Comparison of ENCODE assay signal across 8 cellular contexts in genomic region chr5:90940227-90940995, GRCh38.
A peak's percentile ranks its signal among the peaks of the same experiment; 100 is the strongest.
DNase-seq lines count a peak whose midpoint lies in the region; ATAC-seq, FAIRE-seq and TF ChIP-seq lines count a peak whose summit lies in the region.

No MANE protein-coding gene starts in this region.

- peak overlapping the region; percentile 46 for H2BK5ac ChIP-seq in IMR-90 (ENCODE audit: low read depth, low read length, poor library complexity, severe bottlenecking)

- in situ Hi-C loops in IMR-90 (cut with MboI; ENCODE audit: low sequenced_read_pairs) = no loop called here

- H3K14ac ChIP-seq in IMR-90 (replicated peaks; ENCODE audit: low read depth, low read length) = no peak overlapping the region

- peak overlapping the region; percentile 19 to 73; a peak in 3 of 4 replicates for H4K8ac ChIP-seq in IMR-90 (ENCODE audit: low read depth in 2 of 2, low read length in 2 of 2)

- no CpG with 5 or more reads among the region's 1 CpG for WGBS in IMR-90 (ENCODE audit: extremely low coverage in 2 of 2, insufficient read length in 1 of 2), 2 experiments
- WGBS in smooth muscle cell (ENCODE audit: low lambda C conversion rate) = 0% methylated on average over 1 of the region's 1 CpG

- H4K5ac ChIP-seq in IMR-90 (ENCODE audit: low read depth, low read length) = peak overlapping the region; percentile 39; the same call in 1 of the 2 replicates

- H3K4me3 ChIP-seq in IMR-90 (ENCODE audit: insufficient read depth, low read depth, low read length) (no peak overlapping the region), smooth muscle cell (no peak overlapping the region)

- no peaks in the 10 kb centered on the region for H3K36me3 ChIP-seq in IMR-90 (ENCODE audit: control insufficient read depth, insufficient read depth, low read length)
- H3K36me3 ChIP-seq in smooth muscle cell (ENCODE audit: low read depth) = no peaks in the 10 kb centered on the region

- no peak for TF ChIP-seq RAD21 in IMR-90 (IDR thresholded peaks at IDR 0.05; ENCODE audit: low read length)

- no peak overlapping the region for H2AK5ac ChIP-seq in IMR-90 (ENCODE audit: low read depth, low read length)

- intact Hi-C loops in IMR-90 (cut with micrococcal nuclease) = loop anchor here (5.0 kb wide), 1 partner anchor 132 kb away; no protein-coding TSS in a partner anchor
- intact Hi-C loops in cardiac septum (cut with DNase I) = no loop called here

- H3K79me1 ChIP-seq in IMR-90 (ENCODE audit: low read depth in 1 of 2, low read length in 2 of 2) = no peaks in the 10 kb centered on the region

- no peaks in the 10 kb centered on the region for H3K9me3 ChIP-seq in IMR-90 (ENCODE audit: control insufficient read depth, insufficient read depth, low read length)
- H3K9me3 ChIP-seq in smooth muscle cell (replicated peaks; ENCODE audit: low read depth) = no peaks in the 10 kb centered on the region

- H2BK15ac ChIP-seq in IMR-90 (ENCODE audit: low read depth, low read length) = no peak overlapping the region; the same call in 2 of the 3 replicates

- H3K56ac ChIP-seq in IMR-90 (ENCODE audit: extremely low read depth, insufficient read depth, low read length) = no peak overlapping the region

- ATAC-seq in GM18499 (IDR thresholded peaks at IDR 0.05; ENCODE audit: insufficient read depth, unreplicated experiment) (peak; percentile 100), GM21786 (IDR thresholded peaks at IDR 0.05; ENCODE audit: unreplicated experiment) (peak; percentile 100), IMR-90 (ENCODE audit: low read depth) (peak; percentile 81), foreskin keratinocyte (peak; percentile 93)

- no peak overlapping the region for H2BK120ac ChIP-seq in IMR-90 (ENCODE audit: low read depth, low read length)

- H3K4me2 ChIP-seq in IMR-90 (ENCODE audit: low read depth, low read length) (no peak overlapping the region), smooth muscle cell (peak overlapping the region; percentile 17)

- dilution Hi-C loops in IMR-90 (cut with HindIII; ENCODE audit: low sequenced_read_pairs, unreplicated experiment) = no loop called here

- POLR2A ChIA-PET in IMR-90 (lab: Charles Lee; ENCODE audit: unreplicated experiment) = no interaction called here

- H2AFZ ChIP-seq in IMR-90 (replicated peaks; ENCODE audit: low read length, poor library complexity) (no peak overlapping the region), smooth muscle cell (ENCODE audit: low read depth) (peak overlapping the region; percentile 15)

- peak; percentile 70 for FAIRE-seq in TTC549 (lab: Jason Lieb, UNC)

- TF ChIP-seq CTCF in IMR-90 (conservative IDR thresholded peaks at IDR 0.05; ENCODE audit: low read depth, low read length) = no peak
- TF ChIP-seq CTCF in foreskin keratinocyte (conservative IDR thresholded peaks at IDR 0.05) = no peak
- TF ChIP-seq CTCF in smooth muscle cell (IDR thresholded peaks at IDR 0.05; ENCODE audit: borderline replicate concordance, insufficient read depth, poor library complexity, severe bottlenecking) = no peak

- DNase-seq in IMR-90 (peak; percentile 60), foreskin keratinocyte (peak; percentile 23 to 33), smooth muscle cell (lab: John Stamatoyannopoulos, UW; ENCODE audit: unreplicated experiment) (no peak), NCI-H524 treated with DMSO at 0.1 percent for 48 hours (lab: John Stamatoyannopoulos, UW) (no peak), cardiac septum (ENCODE audit: low spot score) (no peak)

- H3K4me1 ChIP-seq in IMR-90 (ENCODE audit: control insufficient read depth, insufficient read depth, low read length) (peaks cover 10% of the 10 kb centered on the region), foreskin keratinocyte (peaks cover 19% of the 10 kb centered on the region), smooth muscle cell (ENCODE audit: low read depth) (peaks cover 19% of the 10 kb centered on the region)

- CTCF ChIA-PET in IMR-90 (lab: Yijun Ruan, JAX) = interaction anchor here (0.6 kb wide), 1 partner anchor 281 kb away, joined by 4 read pairs; no protein-coding TSS in a partner anchor

- H3K27ac ChIP-seq in IMR-90 (ENCODE audit: insufficient read depth, low read length) (no peak overlapping the region), foreskin keratinocyte (no peak overlapping the region), smooth muscle cell (ENCODE audit: low read depth) (peak overlapping the region; percentile 28)

- no peaks in the 10 kb centered on the region for H3K27me3 ChIP-seq in IMR-90 (ENCODE audit: control insufficient read depth, insufficient read depth, low read length)
- no peaks in the 10 kb centered on the region for H3K27me3 ChIP-seq in foreskin keratinocyte
- H3K27me3 ChIP-seq in smooth muscle cell (ENCODE audit: low read depth) = no peaks in the 10 kb centered on the region

- H4K20me1 ChIP-seq in IMR-90 (ENCODE audit: insufficient read depth, low read length) (no peaks in the 10 kb centered on the region), smooth muscle cell (ENCODE audit: low read depth) (no peaks in the 10 kb centered on the region)

- H3K23ac ChIP-seq in IMR-90 (ENCODE audit: low read depth, low read length) = no peak overlapping the region

- no peak overlapping the region for H2BK20ac ChIP-seq in IMR-90 (ENCODE audit: low read depth, low read length)

- H3K18ac ChIP-seq in IMR-90 (ENCODE audit: low read depth, low read length) = no peak overlapping the region

- H2AK9ac ChIP-seq in IMR-90 (replicated peaks; ENCODE audit: low read depth, low read length, poor library complexity) = no peak overlapping the region

- H4K91ac ChIP-seq in IMR-90 (ENCODE audit: insufficient read depth, low read depth, low read length) = no peak overlapping the region; the same call in 1 of the 2 replicates

- 0 out of 2 replicates have a peak overlapping the region, but pooled peaks have one; percentile 2 for H3K9ac ChIP-seq in IMR-90 (ENCODE audit: low read depth, low read length)
- no peak overlapping the region for H3K9ac ChIP-seq in smooth muscle cell (ENCODE audit: low read depth)

- H3K9me1 ChIP-seq in IMR-90 (ENCODE audit: insufficient read depth, low read length) = no peaks in the 10 kb centered on the region

- no peak for TF ChIP-seq POLR2A in IMR-90 (IDR thresholded peaks at IDR 0.05; ENCODE audit: low read depth, low read length)

- no peaks in the 10 kb centered on the region for H3F3A ChIP-seq in smooth muscle cell (ENCODE audit: low read depth)

- H3K4ac ChIP-seq in IMR-90 (ENCODE audit: low read depth, low read length) = no peak overlapping the region

- H3K79me2 ChIP-seq in smooth muscle cell (ENCODE audit: low read depth) = peaks cover 6% of the 10 kb centered on the region

- BruUV-seq in IMR-90 (replicated peaks; lab: Mats Ljungman, UMichigan) = no TSS peak

TF ChIP-seq in IMR-90, 13 proteins besides CTCF, POLR2A, EP300 and RAD21:
- no peak for TF ChIP-seq CHD1 (IDR thresholded peaks at IDR 0.05; ENCODE audit: low read depth, low read length)
- no peak for TF ChIP-seq MAFK (IDR thresholded peaks at IDR 0.05; ENCODE audit: low read depth, low read length)
- TF ChIP-seq CEBPB (IDR thresholded peaks at IDR 0.05; ENCODE audit: low read depth, low read length) = no peak
- TF ChIP-seq NFE2L2 (IDR thresholded peaks at IDR 0.05; ENCODE audit: low read depth, low read length) = no peak
- TF ChIP-seq MAZ (IDR thresholded peaks at IDR 0.05; ENCODE audit: borderline replicate concordance, low read depth, low read length) = no peak
- no peak for TF ChIP-seq ELK1 (IDR thresholded peaks at IDR 0.05; ENCODE audit: borderline replicate concordance, low read depth, low read length)
- no peak for TF ChIP-seq RCOR1 (IDR thresholded peaks at IDR 0.05; ENCODE audit: insufficient replicate concordance, low read length)
- TF ChIP-seq BHLHE40 (IDR thresholded peaks at IDR 0.05; ENCODE audit: low read depth, low read length) = no peak
- no peak for TF ChIP-seq SMC3 (IDR thresholded peaks at IDR 0.05; ENCODE audit: low read depth, low read length)
- TF ChIP-seq MXI1 (IDR thresholded peaks at IDR 0.05; ENCODE audit: borderline replicate concordance, low read depth, low read length) = no peak
- no peak for TF ChIP-seq RFX5 (IDR thresholded peaks at IDR 0.05; ENCODE audit: low read depth, low read length)
- TF ChIP-seq FOS (IDR thresholded peaks at IDR 0.05; ENCODE audit: low read depth, low read length) = no peak
- no peak for TF ChIP-seq USF2 (IDR thresholded peaks at IDR 0.05; ENCODE audit: low read depth, low read length)

Comparison
In these comparisons a context has a peak if more than half of its experiments do, and no peak if none do; other contexts are left out.
1. DNase-seq: peak in IMR-90 (single experiment) and foreskin keratinocyte (2 of 2); none in smooth muscle cell (single experiment), NCI-H524 treated with DMSO at 0.1 percent for 48 hours (single experiment) and cardiac septum (single experiment).
2. Peak in every context shown above with its lines, with median percentiles within 50 percentile points of each other: ATAC-seq.